ENCODE assay signal across 1 cellular context in genomic region chr12:32679091-32679909, GRCh38.
TF ChIP-seq lines count a peak whose summit lies in the region.

DNM1L (plus strand) TSS chr12:32679301; CDS start chr12:32679364, 63 bp downstream.

TF ChIP-seq in SK-N-SH, 30 proteins besides CTCF, POLR2A, EP300 and RAD21 (continued from another document):
- TF ChIP-seq REST (IDR thresholded peaks at IDR 0.05; ENCODE audit: low read depth, low read length) (no peak), MEF2A (IDR thresholded peaks at IDR 0.05; ENCODE audit: borderline replicate concordance, low read depth) (no peak), GABPA (IDR thresholded peaks at IDR 0.05; ENCODE audit: low read depth) (peak; percentile 57), RXRA (IDR thresholded peaks at IDR 0.05; ENCODE audit: borderline replicate concordance, low read depth) (no peak), IRF3 (IDR thresholded peaks at IDR 0.05; ENCODE audit: low read depth, low read length) (no peak), EZH2phosphoT487 (IDR thresholded peaks at IDR 0.05; ENCODE audit: borderline replicate concordance, low read depth) (no peak), MXI1 (IDR thresholded peaks at IDR 0.05; ENCODE audit: low read depth, low read length) (peak; percentile 43; the same call in 1 of the 2 replicates), RCOR1 (IDR thresholded peaks at IDR 0.05; ENCODE audit: low read length) (no peak), TCF12 (IDR thresholded peaks at IDR 0.05) (no peak), FOXM1 (IDR thresholded peaks at IDR 0.05; ENCODE audit: low read depth) (no peak), GATA2 (CRISPR knock-in tag; IDR thresholded peaks at IDR 0.05) (no peak)
